In genomic region chr10:49308881-49309280, GRCh38 we compare ENCODE assay signal across 23 cellular contexts. TPM values are rescaled to one million over a fixed set of nuclear protein-coding genes. Genes with fewer than 3 reads are reported as not detected.
"Had no signal": no experiment of that assay in that cellular context is flagged by ENCODE, and none has a peak within 500 bp of the region (broad histone marks: within the 10 kb centered on the region; RNA-seq: fewer than 3 reads in every experiment).

No MANE protein-coding gene starts in this region.

- H3K36me3 Mint-ChIP-seq: brain, type B pancreatic cell had no signal

- H3K36me3 ChIP-seq: colonic mucosa, ovary, right lobe of liver, stomach had no signal

- H3K27ac Mint-ChIP-seq: brain, type B pancreatic cell had no signal

- ATAC-seq: activated CD4-positive, CD25-positive, alpha-beta regulatory T cell treated with anti-CD3 and anti-CD28 coated beads, Interleukin-2, amount 50 U/mL, for 24 hours; foreskin keratinocyte; left ventricle myocardium superior had no signal

- H3K9me3 Mint-ChIP-seq: activated naive CD8-positive, alpha-beta T cell treated with anti-CD3 and anti-CD28 coated beads, Interleukin-2, amount 50 U/mL, for 24 hours; activated T-helper 2 cell treated with anti-CD3 and anti-CD28 coated beads, Interferon-gamma antibody, Interleukin-2, Interleukin-4, amounts not matched to agents 10 μg/mL and 5 μg/mL and 100 μg/mL, durations not matched to agents 14 hours and 24 hours and 36 hours; brain; type B pancreatic cell had no signal

- H3K4me1 ChIP-seq: colonic mucosa, foreskin keratinocyte, right lobe of liver, stomach had no signal

- H3K4me3 Mint-ChIP-seq: activated CD8-positive, alpha-beta memory T cell treated with anti-CD3 and anti-CD28 coated beads, Interleukin-2, amount 10 ng/mL, durations not matched to agents 7 days and 5 days; activated naive CD8-positive, alpha-beta T cell treated with anti-CD3 and anti-CD28 coated beads, Interleukin-2, amount 50 U/mL, for 24 hours; brain; type B pancreatic cell had no signal

- H3K27me3 ChIP-seq: colonic mucosa, foreskin keratinocyte, ovary, right lobe of liver had no signal

- H3K9me3 ChIP-seq: colonic mucosa, ovary, right lobe of liver had no signal

- H3K4me1 Mint-ChIP-seq: brain had no signal

- H3K4me3 ChIP-seq: colonic mucosa, ovary, right lobe of liver, stomach had no signal

- H3K27ac ChIP-seq: colonic mucosa, foreskin keratinocyte, ovary, right lobe of liver, stomach had no signal

- DNase-seq: activated CD8-positive, alpha-beta memory T cell treated with anti-CD3 and anti-CD28 coated beads, Interleukin-2, amount 10 ng/mL, durations not matched to agents 7 days and 5 days; activated naive CD4-positive, alpha-beta T cell treated with Interleukin-2 at 50 U/mL for 16 hours; activated naive CD8-positive, alpha-beta T cell treated with anti-CD3 and anti-CD28 coated beads, Interleukin-2, amount 50 U/mL, for 24 hours; anterior cingulate cortex; central memory CD4-positive, alpha-beta T cell; colonic mucosa; foreskin keratinocyte; left ventricle myocardium superior; ovary; right lobe of liver; small intestine; stimulated activated CD4-positive, alpha-beta T cell treated with anti-CD3 and anti-CD28 coated beads, Interleukin-4, amount 100 ng/mL, for 1 hour; stomach; T1000 had no signal

RNA-seq across cellular contexts. Expression of gene C10orf71, which starts 9.9 kb away (rescaled TPM):
- total RNA-seq: activated CD8-positive, alpha-beta memory T cell treated with anti-CD3 and anti-CD28 coated beads, Interleukin-2, amount 10 ng/mL, durations not matched to agents 7 days and 5 days; activated T-helper 2 cell treated with anti-CD3 and anti-CD28 coated beads, Interferon-gamma antibody, Interleukin-2, Interleukin-4, amounts not matched to agents 10 μg/mL and 5 μg/mL and 100 μg/mL, durations not matched to agents 14 hours and 24 hours and 36 hours; colonic mucosa; epithelial cell of proximal tubule; fibroblast of lung; foreskin keratinocyte; mononuclear cell; pulmonary artery endothelial cell; temporal lobe had no signal
- polyA plus RNA-seq: fibroblast of lung, foreskin keratinocyte, stomach had no signal
